ENCODE assay signal across 1 cellular context in the genomic region with DNA sequence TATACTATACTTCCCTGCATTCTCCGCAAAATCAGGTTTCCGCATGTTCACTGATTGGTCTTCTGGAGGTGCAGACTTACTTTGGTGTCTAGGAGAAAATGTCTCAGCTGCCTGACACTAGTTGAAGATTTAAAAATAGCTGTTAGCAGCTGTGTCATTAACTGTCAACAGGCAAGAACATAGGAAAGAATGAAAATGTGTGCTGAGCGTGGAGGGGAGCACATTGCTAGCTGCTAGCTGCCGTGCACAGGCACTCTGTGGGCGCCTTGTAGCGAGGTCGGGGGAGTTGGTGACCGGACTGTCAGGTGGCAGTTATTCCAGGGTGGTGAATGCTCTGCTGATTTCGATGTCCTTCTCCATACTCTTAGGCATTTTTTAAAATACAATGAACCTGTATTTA.
TF ChIP-seq lines count a peak whose summit lies in the region.

No MANE protein-coding gene starts in this region.

TF ChIP-seq in SK-N-SH, 30 proteins besides CTCF, POLR2A, EP300 and RAD21 (continued from another document):
- TF ChIP-seq POLR2AphosphoS5 (IDR thresholded peaks at IDR 0.05; ENCODE audit: low read depth, low read length) = no peak
TF ChIP-seq in SK-N-SH: peak in this region for 0.
